Comparison of ENCODE assay signal across 22 cellular contexts in genomic region chr18:75034937-75035336, GRCh38.
DNase-seq lines count a peak whose midpoint lies in the region; ATAC-seq and TF ChIP-seq lines count a peak whose summit lies in the region.
"Had no signal": no experiment of that assay in that cellular context is flagged by ENCODE, and none has a peak within 500 bp of the region (broad histone marks: within the 10 kb centered on the region; RNA-seq: fewer than 3 reads in every experiment).

No MANE protein-coding gene starts in this region.

- intact Hi-C loops in IMR-90 (cut with micrococcal nuclease), result no loop called here
- intact Hi-C loops in esophagus muscularis mucosa (cut with DNase I), result no loop called here
- intact Hi-C loops in dorsolateral prefrontal cortex (cut with DNase I), result no loop called here

- no peak for TF ChIP-seq POLR2A in IMR-90 (IDR thresholded peaks at IDR 0.05; ENCODE audit: low read depth, low read length)
- TF ChIP-seq POLR2A in esophagus muscularis mucosa (IDR thresholded peaks at IDR 0.05; ENCODE audit: low read depth), result no peak
- TF ChIP-seq POLR2A in suprapubic skin (IDR thresholded peaks at IDR 0.05), result no peak

- no peak overlapping the region for H3K56ac ChIP-seq in IMR-90 (ENCODE audit: extremely low read depth, insufficient read depth, low read length)

- 0 out of 2 replicates have a peak overlapping the region, but pooled peaks have one; percentile 8 for H3K4ac ChIP-seq in IMR-90 (ENCODE audit: low read depth, low read length)

- in situ Hi-C loops in IMR-90 (cut with MboI; ENCODE audit: low sequenced_read_pairs), result no loop called here

- no peak overlapping the region for H4K91ac ChIP-seq in IMR-90 (ENCODE audit: insufficient read depth, low read depth, low read length)

- H3K14ac ChIP-seq in IMR-90 (replicated peaks; ENCODE audit: low read depth, low read length), result no peak overlapping the region

- no peak for TF ChIP-seq RAD21 in IMR-90 (IDR thresholded peaks at IDR 0.05; ENCODE audit: low read length)

- POLR2A ChIA-PET in IMR-90 (lab: Charles Lee; ENCODE audit: unreplicated experiment), result no interaction called here

- H3K27ac ChIP-seq in IMR-90 (ENCODE audit: insufficient read depth, low read length), result no peak overlapping the region
- H3K27ac ChIP-seq in esophagus muscularis mucosa (replicated peaks in 1 of 4), result no peak overlapping the region
- H3K27ac ChIP-seq in suprapubic skin, result no peak overlapping the region
- H3K27ac ChIP-seq in dorsolateral prefrontal cortex, result no peak overlapping the region
- H3K27ac ChIP-seq: A549; BLaER1 treated with 17β-estradiol and CSF1 and Interleukin-3, amounts not matched to agents 10 nM and 100 nM had no signal

- dilution Hi-C loops in IMR-90 (cut with HindIII; ENCODE audit: low sequenced_read_pairs, unreplicated experiment), result no loop called here

- no peaks in the 10 kb centered on the region for H3K79me1 ChIP-seq in IMR-90 (ENCODE audit: low read depth in 1 of 2, low read length in 2 of 2)

- no peak overlapping the region for H2BK5ac ChIP-seq in IMR-90 (ENCODE audit: low read depth, low read length, poor library complexity, severe bottlenecking)

- TF ChIP-seq CTCF in IMR-90 (conservative IDR thresholded peaks at IDR 0.05; ENCODE audit: low read depth, low read length) (no peak), esophagus muscularis mucosa (IDR thresholded peaks at IDR 0.05) (no peak), suprapubic skin (IDR thresholded peaks at IDR 0.05) (no peak), dorsolateral prefrontal cortex (IDR thresholded peaks at IDR 0.05 in 54 of 56, conservative IDR thresholded peaks at IDR 0.05 in 2 of 56; ENCODE audit: low read depth in 1 of 56, partially characterized antibody in 56 of 56) (no peak)

- peak; percentile 7 for DNase-seq in NCI-H187 treated with DMSO at 0.1 percent for 48 hours (lab: John Stamatoyannopoulos, UW)
- DNase-seq in NCI-H187 (lab: John Stamatoyannopoulos, UW), result no peak
- DNase-seq in IMR-90, result no peak
- peak; percentile 39 for DNase-seq in esophagus muscularis mucosa (ENCODE audit: extremely low spot score)
- no peak for DNase-seq in suprapubic skin (ENCODE audit: low spot score in 2 of 2)
- DNase-seq in dorsolateral prefrontal cortex, result no peak
- DNase-seq: 8988T; ACHN; AML-193; BE2C; CD4-positive, alpha-beta T cell; CD8-positive, alpha-beta memory T cell; DMS 273 treated with DMSO at 0.1 percent for 48 hours; DMS79; EL; GDM1; H9 had no signal

- H3K4me3 ChIP-seq in IMR-90 (ENCODE audit: insufficient read depth, low read depth, low read length), result no peak overlapping the region
- H3K4me3 ChIP-seq in esophagus muscularis mucosa, result no peak overlapping the region
- no peak overlapping the region for H3K4me3 ChIP-seq in suprapubic skin
- no peak overlapping the region for H3K4me3 ChIP-seq in dorsolateral prefrontal cortex
- H3K4me3 ChIP-seq: A549; BLaER1 treated with 17β-estradiol and CSF1 and Interleukin-3, amounts not matched to agents 10 nM and 100 nM; GM12878; GM23338 had no signal

- no peak overlapping the region for H4K5ac ChIP-seq in IMR-90 (ENCODE audit: low read depth, low read length)

- no CpG with 5 or more reads among the region's 3 CpGs for WGBS in IMR-90 (ENCODE audit: extremely low coverage in 2 of 2, insufficient read length in 1 of 2), 2 experiments
- WGBS in esophagus muscularis mucosa, result 45% methylated on average over 3 of the region's 3 CpGs
- WGBS in suprapubic skin, result 82% methylated on average over 3 of the region's 3 CpGs

- CTCF ChIA-PET in IMR-90 (lab: Yijun Ruan, JAX), result no interaction called here

- H3K9me1 ChIP-seq in IMR-90 (ENCODE audit: insufficient read depth, low read length), result peaks cover 5% of the 10 kb centered on the region; the same call in 1 of the 2 replicates

- H4K8ac ChIP-seq in IMR-90 (ENCODE audit: low read depth in 2 of 2, low read length in 2 of 2), result no peak overlapping the region

- no peak for ATAC-seq in IMR-90 (ENCODE audit: low read depth)
- ATAC-seq: A549, GM12878, GM23338, HCT116 had no signal

- TF ChIP-seq EP300 in esophagus muscularis mucosa (IDR thresholded peaks at IDR 0.05) (no peak), suprapubic skin (IDR thresholded peaks at IDR 0.05) (no peak)

- no peak overlapping the region for H3K23ac ChIP-seq in IMR-90 (ENCODE audit: low read depth, low read length)

- H3K4me1 ChIP-seq in IMR-90 (ENCODE audit: control insufficient read depth, insufficient read depth, low read length) (peaks cover 9% of the 10 kb centered on the region), esophagus muscularis mucosa (peaks cover 0 to 44% (median 35%) of the 10 kb centered on the region in 4 donors), suprapubic skin (no peaks in the 10 kb centered on the region)
- H3K4me1 ChIP-seq: A549, BE2C had no signal

- H3K9me3 ChIP-seq in IMR-90 (ENCODE audit: control insufficient read depth, insufficient read depth, low read length) (no peaks in the 10 kb centered on the region), esophagus muscularis mucosa (no peaks in the 10 kb centered on the region), suprapubic skin (no peaks in the 10 kb centered on the region)
- H3K9me3 ChIP-seq: A549; BE2C; BLaER1 treated with 17β-estradiol and CSF1 and Interleukin-3, amounts not matched to agents 10 nM and 100 nM had no signal

- H2AFZ ChIP-seq in IMR-90 (replicated peaks; ENCODE audit: low read length, poor library complexity), result no peak overlapping the region
- H2AFZ ChIP-seq: GM23338 had no signal

- no peak overlapping the region for H2AK5ac ChIP-seq in IMR-90 (ENCODE audit: low read depth, low read length)

- H2BK120ac ChIP-seq in IMR-90 (ENCODE audit: low read depth, low read length), result peak overlapping the region; percentile 12; the same call in 1 of the 2 replicates

- no TSS peak for BruUV-seq in IMR-90 (replicated peaks; lab: Mats Ljungman, UMichigan)

- H3K36me3 ChIP-seq in IMR-90 (ENCODE audit: control insufficient read depth, insufficient read depth, low read length) (no peaks in the 10 kb centered on the region), esophagus muscularis mucosa (no peaks in the 10 kb centered on the region), suprapubic skin (peaks cover 4% of the 10 kb centered on the region)
- H3K36me3 ChIP-seq: BE2C had no signal

- H3K18ac ChIP-seq in IMR-90 (ENCODE audit: low read depth, low read length), result no peak overlapping the region

- H2BK15ac ChIP-seq in IMR-90 (ENCODE audit: low read depth, low read length), result no peak overlapping the region

- H3K4me2 ChIP-seq in IMR-90 (ENCODE audit: low read depth, low read length), result no peak overlapping the region
- H3K4me2 ChIP-seq: A549; BLaER1 treated with 17β-estradiol and CSF1 and Interleukin-3, amounts not matched to agents 10 nM and 100 nM; GM23338 had no signal

- H2AK9ac ChIP-seq in IMR-90 (replicated peaks; ENCODE audit: low read depth, low read length, poor library complexity), result no peak overlapping the region

- H3K27me3 ChIP-seq in IMR-90 (ENCODE audit: control insufficient read depth, insufficient read depth, low read length), result no peaks in the 10 kb centered on the region
- no peaks in the 10 kb centered on the region for H3K27me3 ChIP-seq in esophagus muscularis mucosa
- H3K27me3 ChIP-seq in suprapubic skin, result no peaks in the 10 kb centered on the region
- no peaks in the 10 kb centered on the region for H3K27me3 ChIP-seq in dorsolateral prefrontal cortex
- H3K27me3 ChIP-seq: BE2C; BLaER1 treated with 17β-estradiol and CSF1 and Interleukin-3, amounts not matched to agents 10 nM and 100 nM had no signal

- H4K20me1 ChIP-seq in IMR-90 (ENCODE audit: insufficient read depth, low read length), result no peaks in the 10 kb centered on the region
- H4K20me1 ChIP-seq: BLaER1 treated with 17β-estradiol and CSF1 and Interleukin-3, amounts not matched to agents 10 nM and 100 nM had no signal

- peak overlapping the region; percentile 42; the same call in 1 of the 2 replicates for H2BK20ac ChIP-seq in IMR-90 (ENCODE audit: low read depth, low read length)

- H3K9ac ChIP-seq in IMR-90 (ENCODE audit: low read depth, low read length), result no peak overlapping the region
- H3K9ac ChIP-seq: BLaER1 treated with 17β-estradiol and CSF1 and Interleukin-3, amounts not matched to agents 10 nM and 100 nM had no signal

TF ChIP-seq in IMR-90, 13 proteins besides CTCF, POLR2A, EP300 and RAD21:
- no peak for TF ChIP-seq NFE2L2 (IDR thresholded peaks at IDR 0.05; ENCODE audit: low read depth, low read length)
- TF ChIP-seq CHD1 (IDR thresholded peaks at IDR 0.05; ENCODE audit: low read depth, low read length), result no peak
- no peak for TF ChIP-seq MAZ (IDR thresholded peaks at IDR 0.05; ENCODE audit: borderline replicate concordance, low read depth, low read length)
- TF ChIP-seq SMC3 (IDR thresholded peaks at IDR 0.05; ENCODE audit: low read depth, low read length), result no peak
- no peak for TF ChIP-seq RFX5 (IDR thresholded peaks at IDR 0.05; ENCODE audit: low read depth, low read length)

Comparison
In these comparisons a context has a peak if more than half of its experiments do, and no peak if none do; other contexts are left out.
1. DNase-seq: peak in NCI-H187 treated with DMSO at 0.1 percent for 48 hours (single experiment) and esophagus muscularis mucosa (single experiment); none in NCI-H187 (0 of 2), IMR-90 (single experiment), suprapubic skin (0 of 2) and dorsolateral prefrontal cortex (0 of 10).